ENCODE assay signal across 8 cellular contexts in the genomic region with DNA sequence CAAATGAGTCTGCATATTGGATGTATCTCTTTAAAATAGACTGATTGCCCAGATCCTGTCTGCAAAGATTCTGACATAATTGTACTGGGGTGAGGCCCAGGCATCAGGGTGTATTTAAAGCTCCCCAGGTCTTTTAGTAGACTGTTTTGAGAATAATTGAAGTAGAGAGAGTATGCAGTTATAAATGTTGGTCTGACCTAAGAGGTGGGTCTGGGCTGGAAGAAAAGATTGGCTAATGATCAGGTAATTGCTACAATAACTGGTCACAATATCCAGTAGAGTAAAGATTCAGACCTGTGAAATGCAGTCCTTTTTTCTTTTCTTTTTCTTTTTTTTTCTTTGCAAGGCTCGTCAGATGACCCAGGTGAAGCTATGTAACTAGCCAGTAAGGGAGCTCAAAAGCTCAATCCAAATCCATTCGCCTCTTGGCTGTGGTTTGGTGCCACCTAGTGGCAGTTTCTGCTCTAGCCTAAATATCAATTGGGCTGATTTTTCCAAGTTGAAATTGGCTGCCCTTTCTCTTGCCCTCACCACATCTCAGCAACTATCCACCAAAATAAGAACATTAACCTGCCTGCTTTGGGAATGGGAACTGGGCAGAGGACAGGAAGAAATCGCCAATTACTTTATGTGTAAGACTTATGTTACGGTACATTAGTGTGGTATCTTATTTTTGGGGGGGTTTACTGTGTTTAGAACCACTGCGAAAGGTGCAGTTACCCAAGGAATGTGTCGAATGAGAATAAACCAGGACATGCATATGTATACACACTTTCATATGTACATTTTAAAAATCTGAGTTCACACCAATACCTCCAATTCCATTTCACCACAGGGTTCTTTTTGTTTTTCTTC. TPM values are rescaled to one million over a fixed set of nuclear protein-coding genes. Genes with fewer than 3 reads are reported as not detected.
DNase-seq lines count a peak whose midpoint lies in the region; ATAC-seq, FAIRE-seq and TF ChIP-seq lines count a peak whose summit lies in the region.

No MANE protein-coding gene starts in this region.

- peaks cover 0 to 2% (median 0%) of the 10 kb centered on the region in 8 donors for H3K9me3 Mint-ChIP-seq in CD4-positive, alpha-beta memory T cell
- H3K9me3 Mint-ChIP-seq in activated B cell treated with CpG ODN at 0.5 μM for 24 hours, result no peaks in the 10 kb centered on the region

- H3K27ac Mint-ChIP-seq in CD4-positive, alpha-beta memory T cell, result peak overlapping the region in 3 of 7 donors; percentile 62 to 73 (median 67)
- no peak overlapping the region for H3K27ac Mint-ChIP-seq in activated B cell treated with CpG ODN at 0.5 μM for 24 hours

- ATAC-seq in activated B cell treated with CpG ODN at 0.5 μM for 24 hours (ENCODE audit: low read depth) (peak; percentile 80), HG03521 (IDR thresholded peaks at IDR 0.05; ENCODE audit: unreplicated experiment) (no peak)

- H3K4me3 Mint-ChIP-seq in CD4-positive, alpha-beta memory T cell, result no peak overlapping the region
- H3K4me3 Mint-ChIP-seq in activated B cell treated with CpG ODN at 0.5 μM for 24 hours, result no peak overlapping the region

- no peaks in the 10 kb centered on the region for H4K20me1 ChIP-seq in keratinocyte (ENCODE audit: control insufficient read depth, extremely low read depth, insufficient read depth, low read length)

- no peaks in the 10 kb centered on the region for H3K27me3 ChIP-seq in CD4-positive, alpha-beta memory T cell (ENCODE audit: insufficient read depth, low read length)
- H3K27me3 ChIP-seq in H7 (ENCODE audit: control insufficient read depth, insufficient read depth, low read length), result no peaks in the 10 kb centered on the region
- H3K27me3 ChIP-seq in keratinocyte (ENCODE audit: control insufficient read depth, extremely low read depth, insufficient read depth, low read length), result no peaks in the 10 kb centered on the region

- H3K4me1 Mint-ChIP-seq in CD4-positive, alpha-beta memory T cell, result peaks cover 9 to 18% (median 12%) of the 10 kb centered on the region in 4 donors
- H3K4me1 Mint-ChIP-seq in activated B cell treated with CpG ODN at 0.5 μM for 24 hours, result peaks cover 16% of the 10 kb centered on the region

- TF ChIP-seq CTCF in activated B cell treated with CpG ODN at 0.5 μM for 24 hours (IDR thresholded peaks at IDR 0.05), result peak; percentile 71
- TF ChIP-seq CTCF in cardiac fibroblast (IDR thresholded peaks at IDR 0.05; ENCODE audit: low read depth, low read length), result peak; percentile 89
- TF ChIP-seq CTCF in keratinocyte (optimal IDR thresholded peaks at IDR 0.05 in 1 of 3, IDR thresholded peaks at IDR 0.05 in 1 of 3, conservative IDR thresholded peaks at IDR 0.05 in 1 of 3; ENCODE audit: extremely low read depth in 1 of 3, insufficient read depth in 2 of 3, low read length in 3 of 3), result peak; percentile 80 to 86 (median 86)

- H3K9ac ChIP-seq in keratinocyte (ENCODE audit: control insufficient read depth, extremely low read depth, insufficient read depth, low read length), result no peak overlapping the region

- H3K4me1 ChIP-seq in CD4-positive, alpha-beta memory T cell (ENCODE audit: insufficient read depth, low read length), result peaks cover 10% of the 10 kb centered on the region
- H3K4me1 ChIP-seq in keratinocyte (ENCODE audit: control insufficient read depth, extremely low read depth, insufficient read depth, low read length), result no peaks in the 10 kb centered on the region

- H3K9me1 ChIP-seq in keratinocyte (ENCODE audit: control insufficient read depth, extremely low read depth, insufficient read depth, low read length), result no peaks in the 10 kb centered on the region

- H3K27me3 Mint-ChIP-seq in CD4-positive, alpha-beta memory T cell, result no peaks in the 10 kb centered on the region
- H3K27me3 Mint-ChIP-seq in activated B cell treated with CpG ODN at 0.5 μM for 24 hours, result no peaks in the 10 kb centered on the region

- dilution Hi-C loops in keratinocyte (cut with MboI; ENCODE audit: extremely low pct_ligation_motif_present, low sequenced_read_pairs), result no loop called here

- peaks cover 19% of the 10 kb centered on the region for H3K36me3 ChIP-seq in CD4-positive, alpha-beta memory T cell (ENCODE audit: insufficient read depth, low read length)
- H3K36me3 ChIP-seq in H7 (replicated peaks; ENCODE audit: control insufficient read depth, insufficient read depth, low read length) (0 out of 2 replicates have a peak, but pooled peaks cover 3% of the 10 kb centered on the region), keratinocyte (ENCODE audit: control insufficient read depth in 2 of 2, extremely low read depth in 1 of 2, insufficient read depth in 2 of 2, low read length in 2 of 2) (peaks cover 0 to 4% of the 10 kb centered on the region in 2 experiments)

- POLR2A ChIA-PET in CD4-positive, alpha-beta memory T cell (lab: Charles Lee; ENCODE audit: partially characterized antibody), result interaction anchor here (0.9 to 2.0 kb wide), 3 partner anchors 46 to 595 kb away, joined by 3 to 11 read pairs (median 3); a partner anchor contains a TSS
- POLR2A ChIA-PET in activated B cell treated with CpG ODN at 0.5 μM for 24 hours (lab: Charles Lee), result interaction anchor here (0.7 to 2.3 kb wide), 6 partner anchors 46 to 547 kb away, joined by 3 to 11 read pairs (median 4); a partner anchor contains a TSS

- H3K27ac ChIP-seq in CD4-positive, alpha-beta memory T cell (ENCODE audit: low read depth, low read length), result no peak overlapping the region
- no peak overlapping the region for H3K27ac ChIP-seq in keratinocyte (ENCODE audit: control insufficient read depth, insufficient read depth, low read length)

- CTCF ChIA-PET in CD4-positive, alpha-beta memory T cell (lab: Charles Lee; ENCODE audit: partially characterized antibody), result interaction anchor here (0.6 to 4.7 kb wide), 73 partner anchors 9 to 1211 kb away, joined by 3 to 131 read pairs (median 4); a partner anchor contains a TSS
- CTCF ChIA-PET in activated B cell treated with CpG ODN at 0.5 μM for 24 hours (lab: Charles Lee), result interaction anchor here (0.7 to 3.6 kb wide), 33 partner anchors 9 to 592 kb away, joined by 3 to 47 read pairs (median 4); a partner anchor contains a TSS

- no peak overlapping the region for H3K4me2 ChIP-seq in keratinocyte (ENCODE audit: control insufficient read depth, extremely low read depth, insufficient read depth, low read depth, low read length)

- no peaks in the 10 kb centered on the region for H3K79me2 ChIP-seq in keratinocyte (ENCODE audit: control insufficient read depth, insufficient read depth, low read length)

- no peak overlapping the region for H3K4me3 ChIP-seq in CD4-positive, alpha-beta memory T cell (ENCODE audit: low read length in 2 of 2)
- no peak overlapping the region for H3K4me3 ChIP-seq in H7 (ENCODE audit: insufficient read depth, low read depth, low read length)
- H3K4me3 ChIP-seq in cardiac fibroblast (replicated peaks in 1 of 2; ENCODE audit: low read depth in 2 of 2, low read length in 2 of 2), result no peak overlapping the region
- H3K4me3 ChIP-seq in keratinocyte (ENCODE audit: control insufficient read depth in 2 of 3, extremely low read depth in 1 of 3, insufficient read depth in 2 of 3, low read depth in 1 of 3, low read length in 3 of 3), result no peak overlapping the region

- FAIRE-seq in keratinocyte (lab: Jason Lieb, UNC), result peak; percentile 62

- H3K9me3 ChIP-seq in CD4-positive, alpha-beta memory T cell (ENCODE audit: control insufficient read depth in 1 of 2, low read length in 2 of 2), result no peaks in the 10 kb centered on the region
- no peaks in the 10 kb centered on the region for H3K9me3 ChIP-seq in keratinocyte (ENCODE audit: control insufficient read depth, low read depth, low read length)

- peaks cover 23 to 39% of the 10 kb centered on the region in 2 donors for H3K36me3 Mint-ChIP-seq in CD4-positive, alpha-beta memory T cell
- H3K36me3 Mint-ChIP-seq in activated B cell treated with CpG ODN at 0.5 μM for 24 hours (ENCODE audit: low read depth), result peaks cover 41% of the 10 kb centered on the region

- intact Hi-C loops in CD4-positive, alpha-beta memory T cell (cut with micrococcal nuclease), result loop anchor here (1.0 kb wide), 3 partner anchors 340 to 592 kb away; no protein-coding TSS in a partner anchor
- intact Hi-C loops in activated B cell treated with CpG ODN at 0.5 μM for 24 hours (cut with micrococcal nuclease), result loop anchor here (1.0 to 10.0 kb wide), 4 partner anchors 107 to 1282 kb away; no protein-coding TSS in a partner anchor

- no peak overlapping the region for H2AFZ ChIP-seq in keratinocyte (ENCODE audit: control insufficient read depth, low read length)

- DNase-seq in CD4-positive, alpha-beta memory T cell, result peak; percentile 63 to 68 (median 65)
- DNase-seq in H7, result peak; percentile 73
- peak; percentile 55 for DNase-seq in NCI-H2196 treated with DMSO at 0.1 percent for 48 hours (lab: John Stamatoyannopoulos, UW; ENCODE audit: unreplicated experiment)
- peak; percentile 42 for DNase-seq in activated B cell treated with CpG ODN at 0.5 μM for 24 hours
- DNase-seq in cardiac fibroblast (ENCODE audit: low read depth in 2 of 2), result peak; percentile 87 to 89
- peak; percentile 32 for DNase-seq in keratinocyte (ENCODE audit: low read depth, low spot score)
- peak; percentile 81 to 83 for DNase-seq in stimulated activated CD4-positive, alpha-beta T cell treated with anti-CD3 and anti-CD28 coated beads, Interleukin-2, amount 100 ng/mL, for 24 hours

RNA-seq across cellular contexts. Expression of a gene that starts 45.9 kb away (rescaled TPM):
- 10 to 100 TPM; 50.5 to 51.1 TPM for total RNA-seq in CD4-positive, alpha-beta memory T cell
- 10 to 100 TPM; 41.7 to 54.6 TPM for polyA plus RNA-seq in CD4-positive, alpha-beta memory T cell
- total RNA-seq in H7 (2014; rRNA removed; shearing (Covaris generic)), result 55.7 and 64.1 TPM in 2 replicates
- 37.8 and 41.1 TPM in 2 replicates for total RNA-seq in activated B cell treated with CpG ODN at 0.5 μM for 24 hours
- polyA plus RNA-seq in keratinocyte, result 22.4 to 38.6 TPM (median 32.0 TPM) in 3 replicates
- polyA plus RNA-seq in keratinocyte (2011; ENCODE audit: low read depth), result 34.1 TPM
- polyA plus RNA-seq in keratinocyte (2011; cell fraction: cytosol; rRNA removed), result 14.2 and 24.6 TPM in 2 replicates
- 26.2 and 29.1 TPM in 2 replicates for polyA plus RNA-seq in keratinocyte (2011; cell fraction: nucleus; rRNA removed)
- polyA plus RNA-seq in keratinocyte (2012; ENCODE audit: low replicate concordance), result 16.5 and 21.3 TPM in 2 replicates
- 73.6 to 129 TPM (median 89.4 TPM) in 3 replicates for polyA minus RNA-seq in keratinocyte
- polyA minus RNA-seq in keratinocyte (2011; cell fraction: cytosol; rRNA and poly(A)+ RNA removed), result 11.7 TPM
- polyA minus RNA-seq in keratinocyte (2011; cell fraction: nucleus; rRNA and poly(A)+ RNA removed), result 20.4 and 34.3 TPM in 2 replicates

Comparison
In these comparisons a context has a peak if more than half of its experiments do, and no peak if none do; other contexts are left out.
1. DNase-seq: peak in every context shown above with its lines; median percentile 88 in cardiac fibroblast; 82 in stimulated activated CD4-positive, alpha-beta T cell treated with anti-CD3 and anti-CD28 coated beads, Interleukin-2, amount 100 ng/mL, for 24 hours; 73 in H7; 65 in CD4-positive, alpha-beta memory T cell; 55 in NCI-H2196 treated with DMSO at 0.1 percent for 48 hours; 42 in activated B cell treated with CpG ODN at 0.5 μM for 24 hours; 32 in keratinocyte.